8 cellular contexts compared by ENCODE assay signal in genomic region chr3:160400048-160400630, GRCh38. TPM values are rescaled to one million over a fixed set of nuclear protein-coding genes. Genes with fewer than 3 reads are reported as not detected.
DNase-seq lines count a peak whose midpoint lies in the region; ATAC-seq and TF ChIP-seq lines count a peak whose summit lies in the region.

No MANE protein-coding gene starts in this region.

- peaks cover 6% of the 10 kb centered on the region for H3K36me3 Mint-ChIP-seq in CD4-positive, CD25-positive, alpha-beta regulatory T cell

- H3K27ac Mint-ChIP-seq in CD4-positive, CD25-positive, alpha-beta regulatory T cell: peak overlapping the region; percentile 85 to 99 (median 98)

- 1% methylated on average over 17 of the region's 44 CpGs for WGBS in right lobe of liver (ENCODE audit: insufficient coverage, low coverage, low lambda C conversion rate, missing lambda C conversion rate)

- H3K4me3 ChIP-seq in CD4-positive, CD25-positive, alpha-beta regulatory T cell (ENCODE audit: low read depth, low read length): peak overlapping the region; percentile 99
- H3K4me3 ChIP-seq in HUES48 (ENCODE audit: low read depth, low read length) (peak overlapping the region; percentile 97), dorsolateral prefrontal cortex (peak overlapping the region; percentile 54 to 97 (median 85)), right lobe of liver (peak overlapping the region; percentile 70 to 83 (median 78))

- peak; percentile 17 to 60 (median 46) for DNase-seq in CD4-positive, CD25-positive, alpha-beta regulatory T cell
- peak in 7 of 10 donors; percentile 9 to 44 (median 36) for DNase-seq in dorsolateral prefrontal cortex
- DNase-seq in right lobe of liver: peak; percentile 68 to 78 (median 70)
- peak; percentile 6 for DNase-seq in stimulated activated CD8-positive, alpha-beta memory T cell treated with anti-CD3 and anti-CD28 coated beads, Interleukin-12 subunit alpha, Interleukin-12 subunit beta, amount 100 ng/mL, for 4 hours (ENCODE audit: low read depth)
- no peak for DNase-seq in cortex of kidney (lab: John Stamatoyannopoulos, UW)

- H3K36me3 ChIP-seq in CD4-positive, CD25-positive, alpha-beta regulatory T cell (ENCODE audit: control insufficient read depth, insufficient read depth, low read length): peaks cover 4% of the 10 kb centered on the region
- H3K36me3 ChIP-seq in HUES48 (ENCODE audit: control insufficient read depth, insufficient read depth, low read length) (peaks cover 34% of the 10 kb centered on the region), right lobe of liver (no peaks in the 10 kb centered on the region)

- no peak for ATAC-seq in CD4-positive, CD25-positive, alpha-beta regulatory T cell (ENCODE audit: low read depth in 2 of 2)
- peak; percentile 16 for ATAC-seq in GM19397 (IDR thresholded peaks at IDR 0.05; ENCODE audit: unreplicated experiment)
- ATAC-seq in right lobe of liver: peak; percentile 32 to 51 (median 42)

- TF ChIP-seq CTCF in VCaP (conservative IDR thresholded peaks at IDR 0.05) (no peak), dorsolateral prefrontal cortex (IDR thresholded peaks at IDR 0.05 in 54 of 56, conservative IDR thresholded peaks at IDR 0.05 in 2 of 56; ENCODE audit: low read depth in 1 of 56, partially characterized antibody in 56 of 56) (peak in 1 of 56 donors; percentile 2), right lobe of liver (IDR thresholded peaks at IDR 0.05) (no peak)

- peaks cover 43% of the 10 kb centered on the region for H3K4me1 ChIP-seq in CD4-positive, CD25-positive, alpha-beta regulatory T cell (ENCODE audit: control insufficient read depth, insufficient read depth, low read length, poor library complexity, severe bottlenecking)
- H3K4me1 ChIP-seq in HUES48 (ENCODE audit: control insufficient read depth, insufficient read depth, low read length): peaks cover 23% of the 10 kb centered on the region
- peaks cover 0 to 14% (median 0%) of the 10 kb centered on the region in 4 donors for H3K4me1 ChIP-seq in right lobe of liver

- peak overlapping the region; percentile 97 for H3K9ac ChIP-seq in HUES48 (ENCODE audit: low read depth, low read length)

- H3K27me3 ChIP-seq in CD4-positive, CD25-positive, alpha-beta regulatory T cell (ENCODE audit: control insufficient read depth, insufficient read depth, low read length): no peaks in the 10 kb centered on the region
- no peaks in the 10 kb centered on the region for H3K27me3 ChIP-seq in HUES48 (ENCODE audit: control insufficient read depth, insufficient read depth, low read length)
- H3K27me3 ChIP-seq in dorsolateral prefrontal cortex: peaks cover 0 to 20% (median 0%) of the 10 kb centered on the region in 45 donors
- no peaks in the 10 kb centered on the region for H3K27me3 ChIP-seq in right lobe of liver

- peaks cover 34 to 56% (median 43%) of the 10 kb centered on the region in 4 donors for H3K4me1 Mint-ChIP-seq in CD4-positive, CD25-positive, alpha-beta regulatory T cell

- peak overlapping the region; percentile 94 for H3K27ac ChIP-seq in CD4-positive, CD25-positive, alpha-beta regulatory T cell (ENCODE audit: insufficient read depth, low read length, poor library complexity, severe bottlenecking)
- H3K27ac ChIP-seq in HUES48 (ENCODE audit: low read depth, low read length): peak overlapping the region; percentile 100
- H3K27ac ChIP-seq in VCaP: peak overlapping the region; percentile 96
- peak overlapping the region in 54 of 59 donors; percentile 52 to 97 (median 92) for H3K27ac ChIP-seq in dorsolateral prefrontal cortex
- peak overlapping the region; percentile 77 to 88 (median 81) for H3K27ac ChIP-seq in right lobe of liver

- no peak for TF ChIP-seq POLR2A in right lobe of liver (IDR thresholded peaks at IDR 0.05)

- H3K9me3 Mint-ChIP-seq in CD4-positive, CD25-positive, alpha-beta regulatory T cell: no peaks in the 10 kb centered on the region

- H3K9me3 ChIP-seq in CD4-positive, CD25-positive, alpha-beta regulatory T cell (ENCODE audit: control insufficient read depth in 2 of 2, low read length in 2 of 2): no peaks in the 10 kb centered on the region
- H3K9me3 ChIP-seq in HUES48 (ENCODE audit: control insufficient read depth, insufficient read depth, low read length): no peaks in the 10 kb centered on the region
- H3K9me3 ChIP-seq in right lobe of liver: no peaks in the 10 kb centered on the region

- intact Hi-C loops in dorsolateral prefrontal cortex (cut with DNase I): loop anchor here in 1 of 2 donors (10.0 kb wide), 1 partner anchor 165 kb away; the partner anchor contains the start of gene KPNA4
- intact Hi-C loops in right lobe of liver (cut with DNase I): no loop called here

- H3K27me3 Mint-ChIP-seq in CD4-positive, CD25-positive, alpha-beta regulatory T cell: peaks cover 9% of the 10 kb centered on the region

- H3K4me3 Mint-ChIP-seq in CD4-positive, CD25-positive, alpha-beta regulatory T cell: peak overlapping the region; percentile 93 to 100 (median 96)

RNA-seq across cellular contexts. Expression of gene SMC4, which starts 0.7 kb away (rescaled TPM):
- 153 TPM for total RNA-seq in CD4-positive, CD25-positive, alpha-beta regulatory T cell
- polyA plus RNA-seq in CD4-positive, CD25-positive, alpha-beta regulatory T cell: 10 to 100 TPM; 48.4 to 96.9 (median 53.7) TPM
- total RNA-seq in dorsolateral prefrontal cortex (10 to 100 TPM in 71 of 120 experiments, 1 to 10 TPM in 49; 4.6 to 19.0 (median 10.7) TPM), right lobe of liver (10 to 100 TPM; 11.3 to 26.7 (median 18.1) TPM)

RNA-seq across cellular contexts. Expression of gene IFT80, which starts 1.1 kb away (rescaled TPM):
- 35.7 TPM for total RNA-seq in CD4-positive, CD25-positive, alpha-beta regulatory T cell
- polyA plus RNA-seq in CD4-positive, CD25-positive, alpha-beta regulatory T cell: 1 to 10 TPM; 3.0 to 8.0 (median 6.2) TPM
- total RNA-seq in dorsolateral prefrontal cortex (100 to 1,000 TPM in 4 of 120 experiments, 10 to 100 TPM in 116; 30.1 to 114 (median 63.1) TPM), right lobe of liver (10 to 100 TPM in 2 of 6 experiments, 1 to 10 TPM in 4; 6.7 to 13.7 (median 8.5) TPM)

RNA-seq across cellular contexts. Expression of gene TRIM59, which starts 49.4 kb away (rescaled TPM):
- total RNA-seq in CD4-positive, CD25-positive, alpha-beta regulatory T cell: 34.0 TPM
- polyA plus RNA-seq in CD4-positive, CD25-positive, alpha-beta regulatory T cell: 10 to 100 TPM; 50.5 to 67.9 (median 55.5) TPM
- total RNA-seq in dorsolateral prefrontal cortex: 10 to 100 TPM in 102 of 120 experiments, 1 to 10 TPM in 18; 3.4 to 93.5 (median 23.5) TPM
- total RNA-seq in right lobe of liver: under 1 TPM; 0.07 to 0.56 (median 0.31) TPM

Comparison
In these comparisons a context has a peak if more than half of its experiments do, and no peak if none do; other contexts are left out.
1. ATAC-seq: peak in GM19397 (single experiment) and right lobe of liver (4 of 4); none in CD4-positive, CD25-positive, alpha-beta regulatory T cell (0 of 2).
2. Peak in every context shown above with its lines, with median percentiles within 50 percentile points of each other: H3K27ac ChIP-seq and H3K4me3 ChIP-seq.